In genomic region chr12:53078425-53079225, GRCh38 we compare ENCODE assay signal across 8 cellular contexts. TPM values are rescaled to one million over a fixed set of nuclear protein-coding genes. Genes with fewer than 3 reads are reported as not detected.
DNase-seq lines count a peak whose midpoint lies in the region; ATAC-seq and TF ChIP-seq lines count a peak whose summit lies in the region.

No MANE protein-coding gene starts in this region.

- H3K27ac Mint-ChIP-seq in activated CD4-positive, alpha-beta T cell treated with anti-CD3 and anti-CD28 coated beads for 36 hours: peak overlapping the region; percentile 74

- TF ChIP-seq POLR2A in esophagus squamous epithelium (IDR thresholded peaks at IDR 0.05): no peak

- ATAC-seq in GM18909 (IDR thresholded peaks at IDR 0.05; ENCODE audit: poor library complexity, unreplicated experiment): peak; percentile 21
- peak; percentile 20 for ATAC-seq in activated CD4-positive, alpha-beta T cell treated with anti-CD3 and anti-CD28 coated beads for 36 hours

- H3K27me3 Mint-ChIP-seq in activated CD4-positive, alpha-beta T cell treated with anti-CD3 and anti-CD28 coated beads for 36 hours: no peaks in the 10 kb centered on the region

- no peaks in the 10 kb centered on the region for H3K27me3 ChIP-seq in HL-60 (ENCODE audit: insufficient read depth, poor library complexity, severe bottlenecking)
- no peaks in the 10 kb centered on the region for H3K27me3 ChIP-seq in esophagus squamous epithelium

- peaks cover 35% of the 10 kb centered on the region for H3K4me1 Mint-ChIP-seq in activated CD4-positive, alpha-beta T cell treated with anti-CD3 and anti-CD28 coated beads for 36 hours

- no peaks in the 10 kb centered on the region for H3K9me3 Mint-ChIP-seq in activated CD4-positive, alpha-beta T cell treated with anti-CD3 and anti-CD28 coated beads for 36 hours (ENCODE audit: low read depth)

- H3K36me3 ChIP-seq in esophagus squamous epithelium: peaks cover 5 to 39% (median 11%) of the 10 kb centered on the region in 3 donors

- CTCF ChIA-PET in activated CD4-positive, alpha-beta T cell treated with anti-CD3 and anti-CD28 coated beads for 36 hours (lab: Charles Lee): interaction anchor here (0.6 to 14.8 kb wide), 15 partner anchors 14 to 431 kb away, joined by 3 to 155 read pairs (median 4); partner anchors contain the start of genes EIF4B, ESPL1, IGFBP6 and SOAT2

- H3K36me3 Mint-ChIP-seq in activated CD4-positive, alpha-beta T cell treated with anti-CD3 and anti-CD28 coated beads for 36 hours (ENCODE audit: low read depth): peaks cover 19% of the 10 kb centered on the region

- intact Hi-C loops in activated CD4-positive, alpha-beta T cell treated with anti-CD3 and anti-CD28 coated beads for 36 hours (cut with DNase I, micrococcal nuclease): loop anchor here (1.0 to 2.0 kb wide), 9 partner anchors 20 to 243 kb away; partner anchors contain the start of genes CSAD (in 2 of the 2), EIF4B (in 2 of the 2), ZNF740 (in 2 of the 2) and AAAS (in 1 of the 2)
- intact Hi-C loops in esophagus squamous epithelium (cut with DNase I): no loop called here

- H3K9me3 ChIP-seq in esophagus squamous epithelium: no peaks in the 10 kb centered on the region

- POLR2A ChIA-PET in activated CD4-positive, alpha-beta T cell treated with anti-CD3 and anti-CD28 coated beads for 36 hours (lab: Charles Lee): interaction anchor here (0.6 to 3.5 kb wide), 8 partner anchors 12 to 422 kb away, joined by 3 to 13 read pairs (median 6); partner anchors contain the start of genes EIF4B, IGFBP6, PFDN5 and SOAT2

- H3K4me3 ChIP-seq in AG09309 (ENCODE audit: control insufficient read depth, low read depth, low read length) (peak overlapping the region; percentile 71), HL-60 (replicated peaks; ENCODE audit: insufficient read depth, low read length) (peak overlapping the region; percentile 84), esophagus squamous epithelium (peak overlapping the region; percentile 60 to 87 (median 78))

- H3K4me1 ChIP-seq in esophagus squamous epithelium: peaks cover 24 to 57% (median 38%) of the 10 kb centered on the region in 3 donors

- no peak for DNase-seq in AG09309 (ENCODE audit: low read depth)
- DNase-seq in HL-60 (ENCODE audit: low read depth in 1 of 2, low spot score in 1 of 2): peak in 1 of 2 experiments; percentile 21
- DNase-seq in activated CD4-positive, alpha-beta T cell treated with anti-CD3 and anti-CD28 coated beads for 36 hours: peak; percentile 71
- DNase-seq in esophagus squamous epithelium (lab: John Stamatoyannopoulos, UW): no peak
- peak; percentile 36 for DNase-seq in pons (ENCODE audit: low spot score)
- no peak for DNase-seq in iPS-NIHi7 (ENCODE audit: extremely low spot score)
- DNase-seq in globus pallidus (ENCODE audit: low spot score): no peak

- peak overlapping the region; percentile 70 for H3K27ac ChIP-seq in HL-60 (replicated peaks)
- H3K27ac ChIP-seq in esophagus squamous epithelium: peak overlapping the region; percentile 82 to 97 (median 94)

- H3K4me3 Mint-ChIP-seq in activated CD4-positive, alpha-beta T cell treated with anti-CD3 and anti-CD28 coated beads for 36 hours: peak overlapping the region; percentile 80

- TF ChIP-seq CTCF in AG09309 (IDR thresholded peaks at IDR 0.05; ENCODE audit: control insufficient read depth, insufficient read depth, low read depth, low read length, missing control alignments): no peak
- no peak for TF ChIP-seq CTCF in HL-60 (IDR thresholded peaks at IDR 0.05; ENCODE audit: insufficient read depth, low read length)
- TF ChIP-seq CTCF in esophagus squamous epithelium (IDR thresholded peaks at IDR 0.05): peak in 2 of 6 experiments; percentile 9 to 16

- WGBS in esophagus squamous epithelium, 2 donors: 35 to 42% methylated on average over 10 to 12 of the region's 25 CpGs

RNA-seq across cellular contexts. Expression of gene SPRYD3, which starts 0.6 kb away (rescaled TPM):
- 10 to 100 TPM; 13.7 to 18.2 TPM for total RNA-seq in activated CD4-positive, alpha-beta T cell treated with anti-CD3 and anti-CD28 coated beads for 36 hours
- total RNA-seq in esophagus squamous epithelium: 10 to 100 TPM; 28.2 to 41.4 (median 29.2) TPM

RNA-seq across cellular contexts. Expression of gene IGFBP6, which starts 18.8 kb away (rescaled TPM):
- total RNA-seq in activated CD4-positive, alpha-beta T cell treated with anti-CD3 and anti-CD28 coated beads for 36 hours: 1 to 10 TPM; 1.3 to 2.4 TPM
- total RNA-seq in esophagus squamous epithelium: 100 to 1,000 TPM in 2 of 4 donors, 10 to 100 TPM in 2; 34.5 to 506 (median 94.0) TPM

RNA-seq across cellular contexts. Expression of gene SOAT2, which starts 24.7 kb away (rescaled TPM):
- under 1 TPM; 0.57 to 0.79 TPM for total RNA-seq in activated CD4-positive, alpha-beta T cell treated with anti-CD3 and anti-CD28 coated beads for 36 hours
- not detected for total RNA-seq in esophagus squamous epithelium

RNA-seq across cellular contexts. Expression of gene TNS2, which starts 28.8 kb away (rescaled TPM):
- total RNA-seq in activated CD4-positive, alpha-beta T cell treated with anti-CD3 and anti-CD28 coated beads for 36 hours: 1 to 10 TPM in 1 of 2 experiments, under 1 TPM in 1; 0.77 to 2.4 TPM
- total RNA-seq in esophagus squamous epithelium: 10 to 100 TPM; 10.8 to 82.0 (median 20.8) TPM

Comparison
In these comparisons a context has a peak if more than half of its experiments do, and no peak if none do; other contexts are left out.
1. DNase-seq: peak in activated CD4-positive, alpha-beta T cell treated with anti-CD3 and anti-CD28 coated beads for 36 hours (single experiment) and pons (single experiment); none in AG09309 (single experiment), esophagus squamous epithelium (single experiment), iPS-NIHi7 (single experiment) and globus pallidus (single experiment).
2. RNA of gene IGFBP6, which starts 18.8 kb away (total RNA-seq): 34.5 to 506 TPM in esophagus squamous epithelium; 1.3 to 2.4 TPM in activated CD4-positive, alpha-beta T cell treated with anti-CD3 and anti-CD28 coated beads for 36 hours; every median in the first group is over 10 times any median in the second.
3. Peak in every context shown above with its lines, with median percentiles within 50 percentile points of each other: H3K4me3 ChIP-seq.